8 cellular contexts compared by ENCODE assay signal in genomic region chr15:85792872-85793621, GRCh38. TPM values are rescaled to one million over a fixed set of nuclear protein-coding genes. Genes with fewer than 3 reads are reported as not detected.
DNase-seq lines count a peak whose midpoint lies in the region; ATAC-seq and TF ChIP-seq lines count a peak whose summit lies in the region.

No MANE protein-coding gene starts in this region.

- no peak overlapping the region for H3K27ac ChIP-seq in iPS-18a (ENCODE audit: low read length)

- no peak for DNase-seq in HFF-Myc (ENCODE audit: extremely low read depth, low read depth)
- DNase-seq in activated T-cell treated with anti-CD3 and anti-CD28 coated beads, Interleukin-2, amount 50 U/mL, for 72 hours = peak; percentile 33 to 37
- no peak for DNase-seq in stimulated activated effector memory CD8-positive, alpha-beta T cell treated with anti-CD3 and anti-CD28 coated beads, Interleukin-12 subunit alpha, Interleukin-12 subunit beta, amount 100 ng/mL, for 72 hours (ENCODE audit: low spot score in 2 of 2)
- DNase-seq in pons (ENCODE audit: low spot score) = no peak
- no peak for DNase-seq in activated gamma-delta T cell treated with Interleukin-2 at 50 U/mL for 16 hours
- DNase-seq in DMS114 treated with DMSO at 0.1 percent for 48 hours (lab: John Stamatoyannopoulos, UW; ENCODE audit: unreplicated experiment) = no peak

- H3K36me3 Mint-ChIP-seq in activated T-cell treated with anti-CD3 and anti-CD28 coated beads, Interleukin-2, amount 50 U/mL, for 72 hours (ENCODE audit: insufficient read depth in 2 of 2) = no peaks in the 10 kb centered on the region
- peaks cover 13% of the 10 kb centered on the region for H3K36me3 Mint-ChIP-seq in stimulated activated effector memory CD8-positive, alpha-beta T cell treated with anti-CD3 and anti-CD28 coated beads, Interleukin-12 subunit alpha, Interleukin-12 subunit beta, amount 100 ng/mL, for 72 hours

- peak overlapping the region; percentile 91 to 95 for H3K4me3 Mint-ChIP-seq in activated T-cell treated with anti-CD3 and anti-CD28 coated beads, Interleukin-2, amount 50 U/mL, for 72 hours
- peak overlapping the region; percentile 80 for H3K4me3 Mint-ChIP-seq in stimulated activated effector memory CD8-positive, alpha-beta T cell treated with anti-CD3 and anti-CD28 coated beads, Interleukin-12 subunit alpha, Interleukin-12 subunit beta, amount 100 ng/mL, for 72 hours

- H3K27ac Mint-ChIP-seq in activated T-cell treated with anti-CD3 and anti-CD28 coated beads, Interleukin-2, amount 50 U/mL, for 72 hours = no peak overlapping the region
- peak overlapping the region; percentile 75 for H3K27ac Mint-ChIP-seq in stimulated activated effector memory CD8-positive, alpha-beta T cell treated with anti-CD3 and anti-CD28 coated beads, Interleukin-12 subunit alpha, Interleukin-12 subunit beta, amount 100 ng/mL, for 72 hours

- peaks cover 11% of the 10 kb centered on the region for H3K27me3 ChIP-seq in iPS-18a (ENCODE audit: control insufficient read depth, insufficient read depth, low read length)

- H3K4me3 ChIP-seq in HFF-Myc (replicated peaks; ENCODE audit: low read depth, low read length) (peak overlapping the region; percentile 75), iPS-18a (ENCODE audit: low read length) (peak overlapping the region; percentile 70)

- no peak for TF ChIP-seq CTCF in HFF-Myc (IDR thresholded peaks at IDR 0.05; ENCODE audit: low read depth, low read length, missing control alignments)

- peaks cover 27% of the 10 kb centered on the region for H3K4me1 ChIP-seq in iPS-18a (ENCODE audit: control insufficient read depth, low read depth, low read length)

- H3K9me3 ChIP-seq in iPS-18a (ENCODE audit: control insufficient read depth, low read depth, low read length) = no peaks in the 10 kb centered on the region

- peak; percentile 12 to 25 for ATAC-seq in activated T-cell treated with anti-CD3 and anti-CD28 coated beads, Interleukin-2, amount 50 U/mL, for 72 hours (replicated peaks in 1 of 2)
- no peak for ATAC-seq in stimulated activated effector memory CD8-positive, alpha-beta T cell treated with anti-CD3 and anti-CD28 coated beads, Interleukin-12 subunit alpha, Interleukin-12 subunit beta, amount 100 ng/mL, for 72 hours
- no peak for ATAC-seq in HG02678 (IDR thresholded peaks at IDR 0.05; ENCODE audit: unreplicated experiment)

- no peaks in the 10 kb centered on the region for H3K9me3 Mint-ChIP-seq in activated T-cell treated with anti-CD3 and anti-CD28 coated beads, Interleukin-2, amount 50 U/mL, for 72 hours
- H3K9me3 Mint-ChIP-seq in stimulated activated effector memory CD8-positive, alpha-beta T cell treated with anti-CD3 and anti-CD28 coated beads, Interleukin-12 subunit alpha, Interleukin-12 subunit beta, amount 100 ng/mL, for 72 hours = no peaks in the 10 kb centered on the region

- H3K4me1 Mint-ChIP-seq in activated T-cell treated with anti-CD3 and anti-CD28 coated beads, Interleukin-2, amount 50 U/mL, for 72 hours (ENCODE audit: low read depth) = peaks cover 45% of the 10 kb centered on the region
- H3K4me1 Mint-ChIP-seq in stimulated activated effector memory CD8-positive, alpha-beta T cell treated with anti-CD3 and anti-CD28 coated beads, Interleukin-12 subunit alpha, Interleukin-12 subunit beta, amount 100 ng/mL, for 72 hours = peaks cover 43% of the 10 kb centered on the region

- peak overlapping the region; percentile 80 for H3K9ac ChIP-seq in iPS-18a (ENCODE audit: low read length)

- no peaks in the 10 kb centered on the region for H3K36me3 ChIP-seq in iPS-18a (ENCODE audit: control insufficient read depth, low read depth, low read length)

- no peaks in the 10 kb centered on the region for H3K27me3 Mint-ChIP-seq in activated T-cell treated with anti-CD3 and anti-CD28 coated beads, Interleukin-2, amount 50 U/mL, for 72 hours (ENCODE audit: low read depth)

RNA-seq across cellular contexts. Expression of gene KLHL25, which starts 1.7 kb away (rescaled TPM):
- 1 to 10 TPM; 4.4 to 6.2 TPM for total RNA-seq in activated T-cell treated with anti-CD3 and anti-CD28 coated beads, Interleukin-2, amount 50 U/mL, for 72 hours

Comparison
In these comparisons a context has a peak if more than half of its experiments do, and no peak if none do; other contexts are left out.
1. DNase-seq: peak in activated T-cell treated with anti-CD3 and anti-CD28 coated beads, Interleukin-2, amount 50 U/mL, for 72 hours (2 of 2); none in HFF-Myc (single experiment), stimulated activated effector memory CD8-positive, alpha-beta T cell treated with anti-CD3 and anti-CD28 coated beads, Interleukin-12 subunit alpha, Interleukin-12 subunit beta, amount 100 ng/mL, for 72 hours (0 of 2), pons (single experiment), activated gamma-delta T cell treated with Interleukin-2 at 50 U/mL for 16 hours (single experiment) and DMS114 treated with DMSO at 0.1 percent for 48 hours (single experiment).
2. ATAC-seq: peak in activated T-cell treated with anti-CD3 and anti-CD28 coated beads, Interleukin-2, amount 50 U/mL, for 72 hours (2 of 2); none in stimulated activated effector memory CD8-positive, alpha-beta T cell treated with anti-CD3 and anti-CD28 coated beads, Interleukin-12 subunit alpha, Interleukin-12 subunit beta, amount 100 ng/mL, for 72 hours (single experiment) and HG02678 (single experiment).